ENCODE assay signal across 1 cellular context in genomic region chr11:86176165-86176884, GRCh38.
TF ChIP-seq lines count a peak whose summit lies in the region.

No MANE protein-coding gene starts in this region.

TF ChIP-seq in K562, 482 proteins besides CTCF, POLR2A, EP300 and RAD21 (continued from another document and continues in another):
- TF ChIP-seq, protein P1, sequence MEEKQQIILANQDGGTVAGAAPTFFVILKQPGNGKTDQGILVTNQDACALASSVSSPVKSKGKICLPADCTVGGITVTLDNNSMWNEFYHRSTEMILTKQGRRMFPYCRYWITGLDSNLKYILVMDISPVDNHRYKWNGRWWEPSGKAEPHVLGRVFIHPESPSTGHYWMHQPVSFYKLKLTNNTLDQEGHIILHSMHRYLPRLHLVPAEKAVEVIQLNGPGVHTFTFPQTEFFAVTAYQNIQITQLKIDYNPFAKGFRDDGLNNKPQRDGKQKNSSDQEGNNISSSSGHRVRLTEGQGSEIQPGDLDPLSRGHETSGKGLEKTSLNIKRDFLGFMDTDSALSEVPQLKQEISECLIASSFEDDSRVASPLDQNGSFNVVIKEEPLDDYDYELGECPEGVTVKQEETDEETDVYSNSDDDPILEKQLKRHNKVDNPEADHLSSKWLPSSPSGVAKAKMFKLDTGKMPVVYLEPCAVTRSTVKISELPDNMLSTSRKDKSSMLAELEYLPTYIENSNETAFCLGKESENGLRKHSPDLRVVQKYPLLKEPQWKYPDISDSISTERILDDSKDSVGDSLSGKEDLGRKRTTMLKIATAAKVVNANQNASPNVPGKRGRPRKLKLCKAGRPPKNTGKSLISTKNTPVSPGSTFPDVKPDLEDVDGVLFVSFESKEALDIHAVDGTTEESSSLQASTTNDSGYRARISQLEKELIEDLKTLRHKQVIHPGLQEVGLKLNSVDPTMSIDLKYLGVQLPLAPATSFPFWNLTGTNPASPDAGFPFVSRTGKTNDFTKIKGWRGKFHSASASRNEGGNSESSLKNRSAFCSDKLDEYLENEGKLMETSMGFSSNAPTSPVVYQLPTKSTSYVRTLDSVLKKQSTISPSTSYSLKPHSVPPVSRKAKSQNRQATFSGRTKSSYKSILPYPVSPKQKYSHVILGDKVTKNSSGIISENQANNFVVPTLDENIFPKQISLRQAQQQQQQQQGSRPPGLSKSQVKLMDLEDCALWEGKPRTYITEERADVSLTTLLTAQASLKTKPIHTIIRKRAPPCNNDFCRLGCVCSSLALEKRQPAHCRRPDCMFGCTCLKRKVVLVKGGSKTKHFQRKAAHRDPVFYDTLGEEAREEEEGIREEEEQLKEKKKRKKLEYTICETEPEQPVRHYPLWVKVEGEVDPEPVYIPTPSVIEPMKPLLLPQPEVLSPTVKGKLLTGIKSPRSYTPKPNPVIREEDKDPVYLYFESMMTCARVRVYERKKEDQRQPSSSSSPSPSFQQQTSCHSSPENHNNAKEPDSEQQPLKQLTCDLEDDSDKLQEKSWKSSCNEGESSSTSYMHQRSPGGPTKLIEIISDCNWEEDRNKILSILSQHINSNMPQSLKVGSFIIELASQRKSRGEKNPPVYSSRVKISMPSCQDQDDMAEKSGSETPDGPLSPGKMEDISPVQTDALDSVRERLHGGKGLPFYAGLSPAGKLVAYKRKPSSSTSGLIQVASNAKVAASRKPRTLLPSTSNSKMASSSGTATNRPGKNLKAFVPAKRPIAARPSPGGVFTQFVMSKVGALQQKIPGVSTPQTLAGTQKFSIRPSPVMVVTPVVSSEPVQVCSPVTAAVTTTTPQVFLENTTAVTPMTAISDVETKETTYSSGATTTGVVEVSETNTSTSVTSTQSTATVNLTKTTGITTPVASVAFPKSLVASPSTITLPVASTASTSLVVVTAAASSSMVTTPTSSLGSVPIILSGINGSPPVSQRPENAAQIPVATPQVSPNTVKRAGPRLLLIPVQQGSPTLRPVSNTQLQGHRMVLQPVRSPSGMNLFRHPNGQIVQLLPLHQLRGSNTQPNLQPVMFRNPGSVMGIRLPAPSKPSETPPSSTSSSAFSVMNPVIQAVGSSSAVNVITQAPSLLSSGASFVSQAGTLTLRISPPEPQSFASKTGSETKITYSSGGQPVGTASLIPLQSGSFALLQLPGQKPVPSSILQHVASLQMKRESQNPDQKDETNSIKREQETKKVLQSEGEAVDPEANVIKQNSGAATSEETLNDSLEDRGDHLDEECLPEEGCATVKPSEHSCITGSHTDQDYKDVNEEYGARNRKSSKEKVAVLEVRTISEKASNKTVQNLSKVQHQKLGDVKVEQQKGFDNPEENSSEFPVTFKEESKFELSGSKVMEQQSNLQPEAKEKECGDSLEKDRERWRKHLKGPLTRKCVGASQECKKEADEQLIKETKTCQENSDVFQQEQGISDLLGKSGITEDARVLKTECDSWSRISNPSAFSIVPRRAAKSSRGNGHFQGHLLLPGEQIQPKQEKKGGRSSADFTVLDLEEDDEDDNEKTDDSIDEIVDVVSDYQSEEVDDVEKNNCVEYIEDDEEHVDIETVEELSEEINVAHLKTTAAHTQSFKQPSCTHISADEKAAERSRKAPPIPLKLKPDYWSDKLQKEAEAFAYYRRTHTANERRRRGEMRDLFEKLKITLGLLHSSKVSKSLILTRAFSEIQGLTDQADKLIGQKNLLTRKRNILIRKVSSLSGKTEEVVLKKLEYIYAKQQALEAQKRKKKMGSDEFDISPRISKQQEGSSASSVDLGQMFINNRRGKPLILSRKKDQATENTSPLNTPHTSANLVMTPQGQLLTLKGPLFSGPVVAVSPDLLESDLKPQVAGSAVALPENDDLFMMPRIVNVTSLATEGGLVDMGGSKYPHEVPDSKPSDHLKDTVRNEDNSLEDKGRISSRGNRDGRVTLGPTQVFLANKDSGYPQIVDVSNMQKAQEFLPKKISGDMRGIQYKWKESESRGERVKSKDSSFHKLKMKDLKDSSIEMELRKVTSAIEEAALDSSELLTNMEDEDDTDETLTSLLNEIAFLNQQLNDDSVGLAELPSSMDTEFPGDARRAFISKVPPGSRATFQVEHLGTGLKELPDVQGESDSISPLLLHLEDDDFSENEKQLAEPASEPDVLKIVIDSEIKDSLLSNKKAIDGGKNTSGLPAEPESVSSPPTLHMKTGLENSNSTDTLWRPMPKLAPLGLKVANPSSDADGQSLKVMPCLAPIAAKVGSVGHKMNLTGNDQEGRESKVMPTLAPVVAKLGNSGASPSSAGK (IDR thresholded peaks at IDR 0.05) = no peak; the same call in 1 of the 2 replicates
- TF ChIP-seq POLR2AphosphoS2 (IDR thresholded peaks at IDR 0.05; ENCODE audit: low read length) (no peak), ETS2 (tag; IDR thresholded peaks at IDR 0.05; ENCODE audit: borderline replicate concordance, poor library complexity, severe bottlenecking) (no peak), GATAD2A (IDR thresholded peaks at IDR 0.05) (peak; percentile 53), XRCC5 (IDR thresholded peaks at IDR 0.05; ENCODE audit: low read depth, low read length) (no peak), ZC3H11A (IDR thresholded peaks at IDR 0.05; ENCODE audit: low read depth, low read length) (no peak), NFE2L1 (tag; IDR thresholded peaks at IDR 0.05; ENCODE audit: borderline replicate concordance, low read depth) (peak; percentile 93), NR2F6 (CRISPR knock-in tag; IDR thresholded peaks at IDR 0.05) (no peak), MLLT1 (IDR thresholded peaks at IDR 0.05) (peak in 1 of 2 experiments; percentile 61; a peak in 1 of 4 replicates), TCF3 (CRISPR knock-in tag; IDR thresholded peaks at IDR 0.05) (peak; percentile 92), BRF1 (IDR thresholded peaks at IDR 0.05; ENCODE audit: borderline replicate concordance, extremely low read depth, insufficient read length) (no peak), MEIS2 (IDR thresholded peaks at IDR 0.05; ENCODE audit: partially characterized antibody) (peak; percentile 90), HOXB6 (CRISPR knock-in tag; IDR thresholded peaks at IDR 0.05; ENCODE audit: borderline replicate concordance) (no peak), ARID3B (CRISPR knock-in tag; IDR thresholded peaks at IDR 0.05; ENCODE audit: borderline replicate concordance) (no peak), CBFA2T2 (conservative IDR thresholded peaks at IDR 0.05) (peak; percentile 90), ZZZ3 (IDR thresholded peaks at IDR 0.05) (no peak), ZBTB11 (CRISPR knock-in tag; IDR thresholded peaks at IDR 0.05) (no peak), ZNF395 (CRISPR knock-in tag; IDR thresholded peaks at IDR 0.05) (peak; percentile 32; the same call in 1 of the 2 replicates), RBM17 (IDR thresholded peaks at IDR 0.05; ENCODE audit: borderline replicate concordance, low read depth, low read length) (no peak), PTTG1 (tag; IDR thresholded peaks at IDR 0.05; ENCODE audit: low read depth) (no peak), TAF15 (IDR thresholded peaks at IDR 0.05; ENCODE audit: low read depth, low read length) (no peak), ZNF57 (CRISPR knock-in tag; IDR thresholded peaks at IDR 0.05) (no peak), ZBTB43 (CRISPR knock-in tag; IDR thresholded peaks at IDR 0.05) (no peak), OTX1 (CRISPR knock-in tag; IDR thresholded peaks at IDR 0.05) (peak; percentile 26; the same call in 1 of the 2 replicates)
- TF ChIP-seq, protein P2, sequence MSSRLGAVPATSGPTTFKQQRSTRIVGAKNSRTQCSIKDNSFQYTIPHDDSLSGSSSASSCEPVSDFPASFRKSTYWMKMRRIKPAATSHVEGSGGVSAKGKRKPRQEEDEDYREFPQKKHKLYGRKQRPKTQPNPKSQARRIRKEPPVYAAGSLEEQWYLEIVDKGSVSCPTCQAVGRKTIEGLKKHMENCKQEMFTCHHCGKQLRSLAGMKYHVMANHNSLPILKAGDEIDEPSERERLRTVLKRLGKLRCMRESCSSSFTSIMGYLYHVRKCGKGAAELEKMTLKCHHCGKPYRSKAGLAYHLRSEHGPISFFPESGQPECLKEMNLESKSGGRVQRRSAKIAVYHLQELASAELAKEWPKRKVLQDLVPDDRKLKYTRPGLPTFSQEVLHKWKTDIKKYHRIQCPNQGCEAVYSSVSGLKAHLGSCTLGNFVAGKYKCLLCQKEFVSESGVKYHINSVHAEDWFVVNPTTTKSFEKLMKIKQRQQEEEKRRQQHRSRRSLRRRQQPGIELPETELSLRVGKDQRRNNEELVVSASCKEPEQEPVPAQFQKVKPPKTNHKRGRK (tag; IDR thresholded peaks at IDR 0.05) = no peak
- TF ChIP-seq, protein P3, sequence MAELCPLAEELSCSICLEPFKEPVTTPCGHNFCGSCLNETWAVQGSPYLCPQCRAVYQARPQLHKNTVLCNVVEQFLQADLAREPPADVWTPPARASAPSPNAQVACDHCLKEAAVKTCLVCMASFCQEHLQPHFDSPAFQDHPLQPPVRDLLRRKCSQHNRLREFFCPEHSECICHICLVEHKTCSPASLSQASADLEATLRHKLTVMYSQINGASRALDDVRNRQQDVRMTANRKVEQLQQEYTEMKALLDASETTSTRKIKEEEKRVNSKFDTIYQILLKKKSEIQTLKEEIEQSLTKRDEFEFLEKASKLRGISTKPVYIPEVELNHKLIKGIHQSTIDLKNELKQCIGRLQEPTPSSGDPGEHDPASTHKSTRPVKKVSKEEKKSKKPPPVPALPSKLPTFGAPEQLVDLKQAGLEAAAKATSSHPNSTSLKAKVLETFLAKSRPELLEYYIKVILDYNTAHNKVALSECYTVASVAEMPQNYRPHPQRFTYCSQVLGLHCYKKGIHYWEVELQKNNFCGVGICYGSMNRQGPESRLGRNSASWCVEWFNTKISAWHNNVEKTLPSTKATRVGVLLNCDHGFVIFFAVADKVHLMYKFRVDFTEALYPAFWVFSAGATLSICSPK (IDR thresholded peaks at IDR 0.05; ENCODE audit: borderline replicate concordance) = no peak
- TF ChIP-seq, protein P4, sequence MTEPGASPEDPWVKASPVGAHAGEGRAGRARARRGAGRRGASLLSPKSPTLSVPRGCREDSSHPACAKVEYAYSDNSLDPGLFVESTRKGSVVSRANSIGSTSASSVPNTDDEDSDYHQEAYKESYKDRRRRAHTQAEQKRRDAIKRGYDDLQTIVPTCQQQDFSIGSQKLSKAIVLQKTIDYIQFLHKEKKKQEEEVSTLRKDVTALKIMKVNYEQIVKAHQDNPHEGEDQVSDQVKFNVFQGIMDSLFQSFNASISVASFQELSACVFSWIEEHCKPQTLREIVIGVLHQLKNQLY (CRISPR knock-in tag; conservative IDR thresholded peaks at IDR 0.05) = no peak
